Comparison of ENCODE assay signal across 8 cellular contexts in the genomic region with DNA sequence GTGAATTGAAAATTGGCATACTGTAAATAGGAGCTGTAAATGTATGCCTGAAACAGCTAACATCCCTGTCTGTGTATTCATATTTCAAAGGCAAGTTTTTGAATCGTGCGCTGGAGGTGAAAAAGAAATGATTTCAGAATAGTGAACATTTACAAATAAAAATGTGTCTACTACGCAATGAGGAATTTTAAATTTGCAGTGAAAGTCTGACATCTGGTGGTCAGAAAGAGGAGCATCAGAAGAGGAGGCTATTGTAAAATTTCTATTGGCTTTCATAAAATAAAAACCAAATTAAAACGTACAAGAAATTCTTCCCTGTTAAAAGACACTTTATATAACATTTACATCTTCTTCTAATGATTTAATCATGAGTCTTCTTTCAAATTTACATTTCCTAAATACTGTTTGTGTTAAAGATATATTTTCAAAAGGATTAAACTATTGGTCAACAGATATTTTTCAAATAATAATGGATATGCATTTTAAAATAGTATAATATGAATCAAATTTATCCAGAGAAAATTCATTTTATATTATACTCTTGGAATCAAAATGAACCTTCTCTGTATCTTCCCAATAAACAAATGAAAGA.
DNase-seq lines count a peak whose midpoint lies in the region; ATAC-seq and TF ChIP-seq lines count a peak whose summit lies in the region.

No MANE protein-coding gene starts in this region.

- H3K27me3 Mint-ChIP-seq in activated CD4-positive, alpha-beta T cell treated with anti-CD3 and anti-CD28 coated beads, Interleukin-2, amount 10 ng/mL, durations not matched to agents 24 days and 14 days, result peaks cover 22% of the 10 kb centered on the region
- H3K27me3 Mint-ChIP-seq in effector memory CD8-positive, alpha-beta T cell, result peaks cover 4 to 5% of the 10 kb centered on the region in 2 donors

- POLR2A ChIA-PET in PC-9 (lab: Charles Lee; ENCODE audit: unreplicated experiment), result no interaction called here

- no peak overlapping the region for H3K4me3 Mint-ChIP-seq in activated CD4-positive, alpha-beta T cell treated with anti-CD3 and anti-CD28 coated beads, Interleukin-2, amount 10 ng/mL, durations not matched to agents 24 days and 14 days
- no peak overlapping the region for H3K4me3 Mint-ChIP-seq in effector memory CD8-positive, alpha-beta T cell

- H3F3A ChIP-seq in PC-9 (ENCODE audit: insufficient read depth, low read depth), result no peaks in the 10 kb centered on the region

- no peaks in the 10 kb centered on the region for H3K9me3 Mint-ChIP-seq in activated CD4-positive, alpha-beta T cell treated with anti-CD3 and anti-CD28 coated beads, Interleukin-2, amount 10 ng/mL, durations not matched to agents 24 days and 14 days
- no peaks in the 10 kb centered on the region for H3K9me3 Mint-ChIP-seq in effector memory CD8-positive, alpha-beta T cell

- H3K79me2 ChIP-seq in PC-9 (ENCODE audit: low read depth), result no peaks in the 10 kb centered on the region

- H2AFZ ChIP-seq in PC-9, result no peak overlapping the region

- intact Hi-C loops in PC-9 (cut with micrococcal nuclease; ENCODE audit: unreplicated experiment), result loop anchor here (2.0 kb wide), 2 partner anchors 1211 to 1421 kb away; no protein-coding TSS in a partner anchor
- intact Hi-C loops in gastrocnemius medialis (cut with DNase I; ENCODE audit: low total_unique reads), result no loop called here
- intact Hi-C loops in activated CD4-positive, alpha-beta T cell treated with anti-CD3 and anti-CD28 coated beads, Interleukin-2, amount 10 ng/mL, durations not matched to agents 24 days and 14 days (cut with micrococcal nuclease), result no loop called here

- H3K36me3 ChIP-seq in PC-9 (ENCODE audit: low read depth) (no peaks in the 10 kb centered on the region), gastrocnemius medialis (no peaks in the 10 kb centered on the region)

- H3K4me1 ChIP-seq in PC-9 (replicated peaks; ENCODE audit: insufficient read depth) (no peaks in the 10 kb centered on the region), gastrocnemius medialis (no peaks in the 10 kb centered on the region)

- BruUV-seq in PC-9 (replicated peaks; lab: Mats Ljungman, UMichigan), result no TSS peak

- H3K27me3 ChIP-seq in PC-9 (ENCODE audit: insufficient read depth, low read depth) (no peaks in the 10 kb centered on the region), gastrocnemius medialis (peaks cover 25 to 36% (median 29%) of the 10 kb centered on the region in 3 donors)

- H3K4me2 ChIP-seq in PC-9, result peak overlapping the region; percentile 40; the same call in 1 of the 2 replicates

- CTCF ChIA-PET in PC-9 (lab: Charles Lee), result no interaction called here

- H3K4me1 Mint-ChIP-seq in activated CD4-positive, alpha-beta T cell treated with anti-CD3 and anti-CD28 coated beads, Interleukin-2, amount 10 ng/mL, durations not matched to agents 24 days and 14 days, result no peaks in the 10 kb centered on the region
- peaks cover 0 to 2% of the 10 kb centered on the region in 2 donors for H3K4me1 Mint-ChIP-seq in effector memory CD8-positive, alpha-beta T cell (ENCODE audit: low read depth in 2 of 2)

- DNase-seq in DMS79 treated with DMSO at 0.1 percent for 48 hours (lab: John Stamatoyannopoulos, UW), result peak; percentile 21
- no peak for DNase-seq in DMS79 (lab: John Stamatoyannopoulos, UW)
- DNase-seq in HS-5 (ENCODE audit: low read depth), result peak; percentile 34
- no peak for DNase-seq in PC-9
- peak; percentile 32 for DNase-seq in fibroblast of gingiva (ENCODE audit: low read depth)
- DNase-seq in gastrocnemius medialis, result no peak
- DNase-seq in activated CD4-positive, alpha-beta T cell treated with anti-CD3 and anti-CD28 coated beads, Interleukin-2, amount 10 ng/mL, durations not matched to agents 24 days and 14 days, result no peak
- no peak for DNase-seq in effector memory CD8-positive, alpha-beta T cell

- TF ChIP-seq CTCF in PC-9 (conservative IDR thresholded peaks at IDR 0.05), result peak; percentile 86
- TF ChIP-seq CTCF in gastrocnemius medialis (IDR thresholded peaks at IDR 0.05 in 4 of 5, conservative IDR thresholded peaks at IDR 0.05 in 1 of 5), result peak; percentile 14 to 71 (median 49)

- no peak for TF ChIP-seq POLR2A in gastrocnemius medialis (IDR thresholded peaks at IDR 0.05)

- no peaks in the 10 kb centered on the region for H4K20me1 ChIP-seq in PC-9 (ENCODE audit: insufficient read depth)

- H3K9me3 ChIP-seq in PC-9 (ENCODE audit: insufficient read depth, low read depth) (no peaks in the 10 kb centered on the region), gastrocnemius medialis (no peaks in the 10 kb centered on the region)

- H3K4me3 ChIP-seq in PC-9 (no peak overlapping the region), gastrocnemius medialis (no peak overlapping the region)

- H3K27ac Mint-ChIP-seq in activated CD4-positive, alpha-beta T cell treated with anti-CD3 and anti-CD28 coated beads, Interleukin-2, amount 10 ng/mL, durations not matched to agents 24 days and 14 days, result no peak overlapping the region
- H3K27ac Mint-ChIP-seq in effector memory CD8-positive, alpha-beta T cell, result no peak overlapping the region

- H3K27ac ChIP-seq in PC-9 (no peak overlapping the region), gastrocnemius medialis (no peak overlapping the region)

- no peaks in the 10 kb centered on the region for H3K9me2 ChIP-seq in PC-9 (ENCODE audit: insufficient read depth)

- no peak for ATAC-seq in gastrocnemius medialis
- ATAC-seq in effector memory CD8-positive, alpha-beta T cell (replicated peaks), result no peak

- in situ Hi-C loops in gastrocnemius medialis (cut with MboI; ENCODE audit: low sequenced_read_pairs in 4 of 4), result no loop called here

- no peaks in the 10 kb centered on the region for H3K36me3 Mint-ChIP-seq in activated CD4-positive, alpha-beta T cell treated with anti-CD3 and anti-CD28 coated beads, Interleukin-2, amount 10 ng/mL, durations not matched to agents 24 days and 14 days (ENCODE audit: low read depth)
- no peaks in the 10 kb centered on the region for H3K36me3 Mint-ChIP-seq in effector memory CD8-positive, alpha-beta T cell (ENCODE audit: insufficient read depth)

Comparison
In these comparisons a context has a peak if more than half of its experiments do, and no peak if none do; other contexts are left out.
1. DNase-seq: peak in DMS79 treated with DMSO at 0.1 percent for 48 hours (single experiment), HS-5 (single experiment) and fibroblast of gingiva (single experiment); none in DMS79 (single experiment), PC-9 (0 of 2), gastrocnemius medialis (0 of 2), activated CD4-positive, alpha-beta T cell treated with anti-CD3 and anti-CD28 coated beads, Interleukin-2, amount 10 ng/mL, durations not matched to agents 24 days and 14 days (single experiment) and effector memory CD8-positive, alpha-beta T cell (0 of 3).